In genomic region chr13:37149380-37149779, GRCh38 we compare ENCODE assay signal across 1 cellular context.
TF ChIP-seq lines count a peak whose summit lies in the region.

No MANE protein-coding gene starts in this region.

TF ChIP-seq in GM23338, 12 proteins besides CTCF, POLR2A, EP300 and RAD21 (continued from another document):
- TF ChIP-seq REST (IDR thresholded peaks at IDR 0.05; ENCODE audit: unreplicated experiment) (no peak), EZH2 (IDR thresholded peaks at IDR 0.05; ENCODE audit: low read depth, unreplicated experiment) (no peak), POLR2AphosphoS5 (IDR thresholded peaks at IDR 0.05; ENCODE audit: low read depth) (no peak)
